In genomic region chr4:154422152-154422551, GRCh38 we compare ENCODE assay signal across 26 cellular contexts.
DNase-seq lines count a peak whose midpoint lies in the region; ATAC-seq, FAIRE-seq and TF ChIP-seq lines count a peak whose summit lies in the region.
"Had no signal": no experiment of that assay in that cellular context is flagged by ENCODE, and none has a peak within 500 bp of the region (broad histone marks: within the 10 kb centered on the region; RNA-seq: fewer than 3 reads in every experiment).

No MANE protein-coding gene starts in this region.

- H3K4me3 ChIP-seq in GM12878 (no peak overlapping the region), lower leg skin (ENCODE audit: low read depth, poor library complexity, severe bottlenecking) (no peak overlapping the region)
- H3K4me3 ChIP-seq: cardiac muscle cell, GM23248, lung, suprapubic skin had no signal

- no TSS peak for BruUV-seq in GM12878 (replicated peaks; lab: Mats Ljungman, UMichigan)

- FAIRE-seq in GM12878 (lab: Jason Lieb, UNC) = no peak
- no peak for FAIRE-seq in H54 (lab: Jason Lieb, UNC)

- POLR2A ChIA-PET in GM12878 (lab: Charles Lee) = no interaction called here

- 0% methylated on average over 1 of the region's 1 CpG for WGBS in GM12878 (ENCODE audit: insufficient coverage, insufficient replicate concordance, low lambda C conversion rate, missing lambda C conversion rate)
- WGBS in lower leg skin, 2 donors = 0% methylated on average over 1 of the region's 1 CpG

- H3K9ac ChIP-seq in GM12878 (ENCODE audit: control insufficient read depth, insufficient read depth, low read length) = no peak overlapping the region
- H3K9ac ChIP-seq: GM23248, KMS-11 had no signal

- RAD21 ChIA-PET in GM12878 (lab: Charles Lee; ENCODE audit: unreplicated experiment) = no interaction called here

- H3K4me1 ChIP-seq in GM12878 (ENCODE audit: control insufficient read depth, insufficient read depth, low read length) = peaks cover 9% of the 10 kb centered on the region; the same call in 1 of the 2 replicates
- H3K4me1 ChIP-seq: foreskin keratinocyte had no signal

- no peak overlapping the region for H2AFZ ChIP-seq in GM12878 (ENCODE audit: control insufficient read depth, low read depth, low read length)
- H2AFZ ChIP-seq: GM23248 had no signal

- CTCF ChIA-PET in GM12878 (lab: Yijun Ruan, JAX) = no interaction called here

- TF ChIP-seq RAD21 in GM12878 (IDR thresholded peaks at IDR 0.05; ENCODE audit: insufficient read depth, low read depth, low read length) = no peak

- H3K9me3 ChIP-seq in GM12878 (replicated peaks; ENCODE audit: control insufficient read depth, insufficient read depth, low read length) = no peaks in the 10 kb centered on the region
- H3K9me3 ChIP-seq: suprapubic skin had no signal

- H3K79me2 ChIP-seq in GM12878 (ENCODE audit: control insufficient read depth, insufficient read depth, low read length) = no peaks in the 10 kb centered on the region

- no peak overlapping the region for H3K27ac ChIP-seq in GM12878 (ENCODE audit: control insufficient read depth, insufficient read depth)
- H3K27ac ChIP-seq: cardiac muscle cell, foreskin keratinocyte, GM23248, KMS-11, RWPE1, suprapubic skin had no signal

- intact Hi-C loops in GM12878 (cut with micrococcal nuclease; ENCODE audit: unreplicated experiment) = no loop called here
- intact Hi-C loops in lower leg skin (cut with DNase I; ENCODE audit: low total_unique reads) = no loop called here

- H3K36me3 ChIP-seq in GM12878 (ENCODE audit: control insufficient read depth in 2 of 2, insufficient read depth in 2 of 2, low read length in 1 of 2) = no peaks in the 10 kb centered on the region
- H3K36me3 ChIP-seq: cardiac muscle cell, suprapubic skin had no signal

- no peak for TF ChIP-seq POLR2A in GM12878 (IDR thresholded peaks at IDR 0.05; ENCODE audit: low read depth, low read length)
- TF ChIP-seq POLR2A in lower leg skin (IDR thresholded peaks at IDR 0.05) = no peak
- no peak for TF ChIP-seq POLR2A in H54 (IDR thresholded peaks at IDR 0.05; ENCODE audit: low read depth, low read length)

- peak; percentile 25 for ATAC-seq in GM18867 (IDR thresholded peaks at IDR 0.05; ENCODE audit: unreplicated experiment)
- ATAC-seq in GM21619 (IDR thresholded peaks at IDR 0.05; ENCODE audit: unreplicated experiment) = peak; percentile 34
- ATAC-seq in HG03175 (IDR thresholded peaks at IDR 0.05; ENCODE audit: unreplicated experiment) = peak; percentile 28
- ATAC-seq in GM12878 = peak; percentile 50
- ATAC-seq: foreskin keratinocyte had no signal

- in situ Hi-C loops in GM12878 (cut with MboI) (no loop called here), GM13976 (cut with MboI; ENCODE audit: low sequenced_read_pairs, unreplicated experiment) (no loop called here)

- TF ChIP-seq EP300 in GM12878 (IDR thresholded peaks at IDR 0.05; ENCODE audit: borderline replicate concordance in 1 of 2, control insufficient read depth in 1 of 2, low read depth in 2 of 2, low read length in 2 of 2) = no peak

- DNase-seq in GM12878 (ENCODE audit: low read depth, low spot score) = no peak
- DNase-seq in GM13976 (ENCODE audit: low spot score) = no peak
- DNase-seq in lower leg skin (ENCODE audit: low spot score in 2 of 2) = no peak
- no peak for DNase-seq in H54 (ENCODE audit: insufficient read length, low spot score)
- no peak for DNase-seq in NAMALWA (ENCODE audit: low spot score)
- DNase-seq: activated CD4-positive, alpha-beta T cell treated with anti-CD3 and anti-CD28 coated beads for 48 hours; activated gamma-delta T cell treated with Interleukin-2 at 50 U/mL for 16 hours; CD4-positive, alpha-beta memory T cell; DMS153; foreskin keratinocyte; GM23248; hypothalamus; islet precursor cell; NCI-H1092 treated with DMSO at 0.1 percent for 48 hours; NCI-H2081; occipital lobe; stimulated activated CD4-positive, alpha-beta T cell treated with anti-CD3 and anti-CD28 coated beads, Interleukin-12 subunit alpha, Interleukin-12 subunit beta, amount 100 ng/mL, for 4 hours; T1000 had no signal

- TF ChIP-seq CTCF in GM12878 (IDR thresholded peaks at IDR 0.05 in 2 of 3, conservative IDR thresholded peaks at IDR 0.05 in 1 of 3; ENCODE audit: control insufficient read depth in 2 of 3, extremely low read depth in 1 of 3, insufficient read depth in 1 of 3, low read depth in 3 of 3, low read length in 3 of 3) = no peak
- no peak for TF ChIP-seq CTCF in GM13976 (IDR thresholded peaks at IDR 0.05; ENCODE audit: borderline replicate concordance, control extremely low read depth, extremely low read depth, insufficient read depth, missing control alignments)
- TF ChIP-seq CTCF in lower leg skin (IDR thresholded peaks at IDR 0.05) = no peak

- SMC1A ChIA-PET in GM12878 (lab: Charles Lee; ENCODE audit: uncharacterized antibody, unreplicated experiment) = interaction anchor here (1.7 kb wide), 1 partner anchor 17 kb away, joined by 5 read pairs; no protein-coding TSS in a partner anchor

- H3K27me3 ChIP-seq in GM12878 (replicated peaks in 1 of 2; ENCODE audit: control insufficient read depth in 2 of 2, insufficient read depth in 2 of 2, low read length in 1 of 2) = no peaks in the 10 kb centered on the region; a peak in 1 of 4 replicates

- no peak overlapping the region for H3K4me2 ChIP-seq in GM12878 (ENCODE audit: control insufficient read depth, insufficient read depth)
- H3K4me2 ChIP-seq: KMS-11 had no signal

- H4K20me1 ChIP-seq in GM12878 (ENCODE audit: control insufficient read depth, insufficient read depth) = no peaks in the 10 kb centered on the region

TF ChIP-seq in GM12878, 131 proteins besides CTCF, POLR2A, EP300 and RAD21:
- TF ChIP-seq SPI1 (IDR thresholded peaks at IDR 0.05; ENCODE audit: borderline replicate concordance, insufficient read depth, low read depth, low read length) = no peak
- TF ChIP-seq GATAD2B (conservative IDR thresholded peaks at IDR 0.05; ENCODE audit: low read depth) = no peak
- no peak for TF ChIP-seq MTA3 (IDR thresholded peaks at IDR 0.05; ENCODE audit: borderline replicate concordance, low read length)
- no peak for TF ChIP-seq RBBP5 (conservative IDR thresholded peaks at IDR 0.05)
- no peak for TF ChIP-seq ASH2L (IDR thresholded peaks at IDR 0.05; ENCODE audit: borderline replicate concordance, low read depth)
- TF ChIP-seq ATF3 (IDR thresholded peaks at IDR 0.05; ENCODE audit: borderline replicate concordance, extremely low read depth, low read depth, low read length) = no peak
- no peak for TF ChIP-seq SRF (IDR thresholded peaks at IDR 0.05; ENCODE audit: low read depth in 2 of 2, low read length in 2 of 2)
- no peak for TF ChIP-seq TARDBP (IDR thresholded peaks at IDR 0.05; ENCODE audit: borderline replicate concordance)
- no peak for TF ChIP-seq NR2C1 (IDR thresholded peaks at IDR 0.05)
- TF ChIP-seq NRF1 (conservative IDR thresholded peaks at IDR 0.05; ENCODE audit: low read depth, low read length) = no peak
- TF ChIP-seq PBX3 (IDR thresholded peaks at IDR 0.05; ENCODE audit: insufficient replicate concordance, low read depth, low read length) = no peak
- no peak for TF ChIP-seq MEF2A (IDR thresholded peaks at IDR 0.05; ENCODE audit: insufficient read depth, low read depth, low read length)
- no peak for TF ChIP-seq ZBED1 (IDR thresholded peaks at IDR 0.05; ENCODE audit: borderline replicate concordance)
- no peak for TF ChIP-seq BCL3 (IDR thresholded peaks at IDR 0.05; ENCODE audit: borderline replicate concordance, insufficient read depth, low read depth, low read length, poor library complexity, severe bottlenecking)
